In the genomic region with DNA sequence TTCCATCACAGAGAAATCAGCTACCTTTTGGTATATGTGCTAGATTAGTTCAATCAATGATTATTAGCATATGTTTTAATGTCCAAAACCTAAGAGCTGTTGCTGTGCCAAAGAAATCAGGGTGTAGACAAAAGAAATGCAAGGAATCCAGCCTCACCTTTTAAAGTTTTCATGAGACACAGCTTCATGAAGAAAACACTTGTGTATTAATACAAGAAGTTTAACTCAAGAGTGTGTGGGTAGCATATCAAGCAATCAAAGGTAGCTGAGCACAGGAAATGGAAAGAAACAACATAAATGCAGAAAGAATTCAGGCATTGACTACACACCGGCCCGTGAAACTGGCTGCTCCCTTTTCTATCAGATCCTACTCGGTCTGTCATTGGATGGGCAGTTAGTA, we compare ENCODE assay signal across 1 cellular context.
TF ChIP-seq lines count a peak whose summit lies in the region.

No MANE protein-coding gene starts in this region.

TF ChIP-seq in SK-N-SH, 30 proteins besides CTCF, POLR2A, EP300 and RAD21:
- TF ChIP-seq EZH2phosphoT487 (IDR thresholded peaks at IDR 0.05; ENCODE audit: borderline replicate concordance, low read depth) (no peak), SIN3A (IDR thresholded peaks at IDR 0.05; ENCODE audit: borderline replicate concordance, low read depth, low read length) (no peak), MEF2A (IDR thresholded peaks at IDR 0.05; ENCODE audit: borderline replicate concordance, low read depth) (no peak), RXRA (IDR thresholded peaks at IDR 0.05; ENCODE audit: borderline replicate concordance, low read depth) (0 out of 2 replicates have a peak, but pooled peaks have one; percentile 1)
